In genomic region chr16:4253012-4253393, GRCh38 we compare ENCODE assay signal across 1 cellular context.
TF ChIP-seq lines count a peak whose summit lies in the region.

No MANE protein-coding gene starts in this region.

TF ChIP-seq in HEK293, 187 proteins besides CTCF, POLR2A, EP300 and RAD21 (continued from another document):
- TF ChIP-seq, protein P1, sequence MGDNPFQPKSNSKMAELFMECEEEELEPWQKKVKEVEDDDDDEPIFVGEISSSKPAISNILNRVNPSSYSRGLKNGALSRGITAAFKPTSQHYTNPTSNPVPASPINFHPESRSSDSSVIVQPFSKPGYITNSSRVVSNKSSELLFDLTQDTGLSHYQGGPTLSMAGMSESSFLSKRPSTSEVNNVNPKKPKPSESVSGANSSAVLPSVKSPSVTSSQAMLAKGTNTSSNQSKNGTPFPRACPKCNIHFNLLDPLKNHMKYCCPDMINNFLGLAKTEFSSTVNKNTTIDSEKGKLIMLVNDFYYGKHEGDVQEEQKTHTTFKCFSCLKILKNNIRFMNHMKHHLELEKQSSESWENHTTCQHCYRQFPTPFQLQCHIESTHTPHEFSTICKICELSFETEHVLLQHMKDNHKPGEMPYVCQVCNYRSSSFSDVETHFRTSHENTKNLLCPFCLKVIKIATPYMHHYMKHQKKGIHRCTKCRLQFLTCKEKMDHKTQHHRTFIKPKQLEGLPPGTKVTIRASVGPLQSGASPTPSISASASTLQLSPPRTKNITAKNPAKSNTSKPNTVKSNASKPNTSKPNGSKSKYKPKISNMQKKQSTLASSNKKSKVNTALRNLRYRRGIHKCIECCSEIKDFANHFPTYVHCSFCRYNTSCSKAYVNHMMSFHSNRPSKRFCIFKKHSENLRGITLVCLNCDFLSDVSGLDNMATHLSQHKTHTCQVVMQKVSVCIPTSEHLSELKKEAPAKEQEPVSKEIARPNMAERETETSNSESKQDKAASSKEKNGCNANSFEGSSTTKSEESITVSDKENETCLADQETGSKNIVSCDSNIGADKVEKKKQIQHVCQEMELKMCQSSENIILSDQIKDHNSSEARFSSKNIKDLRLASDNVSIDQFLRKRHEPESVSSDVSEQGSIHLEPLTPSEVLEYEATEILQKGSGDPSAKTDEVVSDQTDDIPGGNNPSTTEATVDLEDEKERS (tag by site-specific recombination; IDR thresholded peaks at IDR 0.05) = peak; percentile 86; the same call in 1 of the 2 replicates
- TF ChIP-seq ZNF501 (tag by site-specific recombination; IDR thresholded peaks at IDR 0.05) (peak; percentile 51; the same call in 1 of the 2 replicates), SP7 (tag by site-specific recombination; IDR thresholded peaks at IDR 0.05) (peak; percentile 87), ZNF18 (tag by site-specific recombination; IDR thresholded peaks at IDR 0.05) (0 out of 2 replicates have a peak, but pooled peaks have one; percentile 18), SP2 (tag by site-specific recombination; IDR thresholded peaks at IDR 0.05) (peak; percentile 24; the same call in 1 of the 2 replicates), KLF8 (tag by site-specific recombination; IDR thresholded peaks at IDR 0.05) (0 out of 2 replicates have a peak, but pooled peaks have one; percentile 27), MYNN (tag by site-specific recombination; IDR thresholded peaks at IDR 0.05; ENCODE audit: borderline replicate concordance) (peak; percentile 24; the same call in 1 of the 2 replicates), ZNF548 (tag by site-specific recombination; IDR thresholded peaks at IDR 0.05) (peak; percentile 53; the same call in 1 of the 2 replicates), PRDM2 (tag by site-specific recombination; IDR thresholded peaks at IDR 0.05; ENCODE audit: borderline replicate concordance) (peak; percentile 46; the same call in 1 of the 2 replicates), ZEB2 (tag by site-specific recombination; IDR thresholded peaks at IDR 0.05) (0 out of 2 replicates have a peak, but pooled peaks have one; percentile 38), ZBTB8A (tag by site-specific recombination; IDR thresholded peaks at IDR 0.05) (peak; percentile 39), PATZ1 (tag by site-specific recombination; IDR thresholded peaks at IDR 0.05) (peak; percentile 55), ZNF202 (tag by site-specific recombination; IDR thresholded peaks at IDR 0.05; ENCODE audit: borderline replicate concordance) (0 out of 2 replicates have a peak, but pooled peaks have one; percentile 60), ZSCAN5A (tag by site-specific recombination; IDR thresholded peaks at IDR 0.05) (0 out of 2 replicates have a peak, but pooled peaks have one; percentile 81), ZXDB (tag by site-specific recombination; IDR thresholded peaks at IDR 0.05) (peak; percentile 15; the same call in 1 of the 2 replicates), ZFP3 (tag by site-specific recombination; IDR thresholded peaks at IDR 0.05; ENCODE audit: low read depth) (peak; percentile 18; the same call in 1 of the 2 replicates), REPIN1 (tag by site-specific recombination; IDR thresholded peaks at IDR 0.05; ENCODE audit: low read depth) (peak; percentile 47; the same call in 1 of the 2 replicates), KLF1 (tag by site-specific recombination; IDR thresholded peaks at IDR 0.05) (0 out of 2 replicates have a peak, but pooled peaks have one; percentile 6)
- TF ChIP-seq, protein P2, sequence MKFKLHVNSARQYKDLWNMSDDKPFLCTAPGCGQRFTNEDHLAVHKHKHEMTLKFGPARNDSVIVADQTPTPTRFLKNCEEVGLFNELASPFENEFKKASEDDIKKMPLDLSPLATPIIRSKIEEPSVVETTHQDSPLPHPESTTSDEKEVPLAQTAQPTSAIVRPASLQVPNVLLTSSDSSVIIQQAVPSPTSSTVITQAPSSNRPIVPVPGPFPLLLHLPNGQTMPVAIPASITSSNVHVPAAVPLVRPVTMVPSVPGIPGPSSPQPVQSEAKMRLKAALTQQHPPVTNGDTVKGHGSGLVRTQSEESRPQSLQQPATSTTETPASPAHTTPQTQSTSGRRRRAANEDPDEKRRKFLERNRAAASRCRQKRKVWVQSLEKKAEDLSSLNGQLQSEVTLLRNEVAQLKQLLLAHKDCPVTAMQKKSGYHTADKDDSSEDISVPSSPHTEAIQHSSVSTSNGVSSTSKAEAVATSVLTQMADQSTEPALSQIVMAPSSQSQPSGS (tag by site-specific recombination; IDR thresholded peaks at IDR 0.05; ENCODE audit: low read depth) = 0 out of 2 replicates have a peak, but pooled peaks have one; percentile 12
- TF ChIP-seq, protein P3, sequence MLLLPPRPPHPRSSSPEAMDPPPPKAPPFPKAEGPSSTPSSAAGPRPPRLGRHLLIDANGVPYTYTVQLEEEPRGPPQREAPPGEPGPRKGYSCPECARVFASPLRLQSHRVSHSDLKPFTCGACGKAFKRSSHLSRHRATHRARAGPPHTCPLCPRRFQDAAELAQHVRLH (tag by site-specific recombination; IDR thresholded peaks at IDR 0.05) = peak; percentile 88; the same call in 1 of the 2 replicates
